8 cellular contexts compared by ENCODE assay signal in genomic region chr16:89115216-89115949, GRCh38. TPM values are rescaled to one million over a fixed set of nuclear protein-coding genes. Genes with fewer than 3 reads are reported as not detected.
DNase-seq lines count a peak whose midpoint lies in the region; ATAC-seq and TF ChIP-seq lines count a peak whose summit lies in the region.

No MANE protein-coding gene starts in this region.

- H3K9me3 Mint-ChIP-seq in immature natural killer cell = no peaks in the 10 kb centered on the region

- no peaks in the 10 kb centered on the region for H3K4me1 ChIP-seq in vagina

- intact Hi-C loops in vagina (cut with DNase I) = no loop called here

- peaks cover 49 to 50% of the 10 kb centered on the region in 2 donors for H3K4me1 Mint-ChIP-seq in immature natural killer cell

- H3K27ac Mint-ChIP-seq in immature natural killer cell = peak overlapping the region; percentile 93 to 98 (median 96)

- H3K4me3 ChIP-seq in GM12875 (ENCODE audit: low read depth, low read length) (peak overlapping the region; percentile 24), vagina (no peak overlapping the region)

- peak; percentile 71 for ATAC-seq in HG02763 (IDR thresholded peaks at IDR 0.05; ENCODE audit: unreplicated experiment)

- peaks cover 0 to 48% of the 10 kb centered on the region in 2 donors for H3K36me3 ChIP-seq in vagina

- no peak overlapping the region for H3K27ac ChIP-seq in vagina

- peaks cover 5 to 12% (median 9%) of the 10 kb centered on the region in 3 donors for H3K27me3 Mint-ChIP-seq in immature natural killer cell (ENCODE audit: low read depth in 3 of 3)

- H3K27me3 ChIP-seq in vagina = no peaks in the 10 kb centered on the region

- no peaks in the 10 kb centered on the region for H3K9me3 ChIP-seq in vagina

- TF ChIP-seq POLR2A in vagina (IDR thresholded peaks at IDR 0.05) = no peak

- H3K36me3 Mint-ChIP-seq in immature natural killer cell = peaks cover 13 to 26% (median 13%) of the 10 kb centered on the region in 3 donors

- peak overlapping the region; percentile 79 to 86 (median 83) for H3K4me3 Mint-ChIP-seq in immature natural killer cell

- TF ChIP-seq CTCF in GM12875 (IDR thresholded peaks at IDR 0.05; ENCODE audit: borderline replicate concordance, insufficient read depth, low read depth, low read length) (no peak), vagina (IDR thresholded peaks at IDR 0.05) (no peak)

- DNase-seq in SIG-M5 (lab: John Stamatoyannopoulos, UW) = peak; percentile 81
- DNase-seq in activated gamma-delta T cell treated with anti-CD3 and anti-CD28 coated beads, Interleukin-2, amount 50 U/mL, for 16 hours (ENCODE audit: low read depth) = peak; percentile 79
- DNase-seq in immature natural killer cell = peak; percentile 83 to 88 (median 86)
- DNase-seq in stimulated activated CD4-positive, alpha-beta T cell treated with anti-CD3 and anti-CD28 coated beads, TNF-alpha, amount 100 ng/mL, for 24 hours (ENCODE audit: low read depth in 3 of 3) = peak; percentile 60 to 86 (median 73)
- DNase-seq in COLO829 (ENCODE audit: low spot score) = no peak
- DNase-seq in vagina (ENCODE audit: extremely low spot score in 2 of 2) = no peak

RNA-seq across cellular contexts. Expression of gene ACSF3, which starts 21.7 kb away (rescaled TPM):
- polyA plus RNA-seq in immature natural killer cell = 10 to 100 TPM; 22.7 to 27.7 (median 24.1) TPM
- 23.3 TPM for total RNA-seq in vagina

RNA-seq across cellular contexts. Expression of gene CDH15, which starts 56.2 kb away (rescaled TPM):
- not detected for polyA plus RNA-seq in immature natural killer cell
- total RNA-seq in vagina = not detected

Comparison
In these comparisons a context has a peak if more than half of its experiments do, and no peak if none do; other contexts are left out.
1. DNase-seq: peak in SIG-M5 (single experiment), activated gamma-delta T cell treated with anti-CD3 and anti-CD28 coated beads, Interleukin-2, amount 50 U/mL, for 16 hours (single experiment), immature natural killer cell (3 of 3) and stimulated activated CD4-positive, alpha-beta T cell treated with anti-CD3 and anti-CD28 coated beads, TNF-alpha, amount 100 ng/mL, for 24 hours (3 of 3); none in COLO829 (single experiment) and vagina (0 of 2).